2 cellular contexts compared by ENCODE assay signal in the genomic region with DNA sequence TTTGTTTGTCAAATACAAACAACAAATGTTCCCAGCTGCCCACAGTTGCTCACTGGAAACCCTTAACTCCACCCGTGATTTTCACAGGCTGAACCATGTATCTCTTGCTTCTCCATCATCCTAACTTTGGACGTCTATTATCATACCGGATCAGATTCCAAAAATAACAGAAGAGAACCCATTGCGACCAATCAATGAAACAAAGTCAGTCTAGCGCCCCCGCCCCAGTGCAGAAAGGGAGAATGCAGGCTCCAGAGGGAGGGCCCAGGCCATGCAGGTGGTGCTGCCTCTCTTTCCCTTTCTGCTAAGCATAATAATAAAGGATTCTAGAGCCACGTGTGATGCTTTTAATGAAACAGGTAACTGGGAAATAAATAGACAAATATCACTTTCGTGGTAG.
TF ChIP-seq lines count a peak whose summit lies in the region.

No MANE protein-coding gene starts in this region.

TF ChIP-seq in SK-N-SH, 30 proteins besides CTCF, POLR2A, EP300 and RAD21 (continued from another document):
- TF ChIP-seq, protein P1, sequence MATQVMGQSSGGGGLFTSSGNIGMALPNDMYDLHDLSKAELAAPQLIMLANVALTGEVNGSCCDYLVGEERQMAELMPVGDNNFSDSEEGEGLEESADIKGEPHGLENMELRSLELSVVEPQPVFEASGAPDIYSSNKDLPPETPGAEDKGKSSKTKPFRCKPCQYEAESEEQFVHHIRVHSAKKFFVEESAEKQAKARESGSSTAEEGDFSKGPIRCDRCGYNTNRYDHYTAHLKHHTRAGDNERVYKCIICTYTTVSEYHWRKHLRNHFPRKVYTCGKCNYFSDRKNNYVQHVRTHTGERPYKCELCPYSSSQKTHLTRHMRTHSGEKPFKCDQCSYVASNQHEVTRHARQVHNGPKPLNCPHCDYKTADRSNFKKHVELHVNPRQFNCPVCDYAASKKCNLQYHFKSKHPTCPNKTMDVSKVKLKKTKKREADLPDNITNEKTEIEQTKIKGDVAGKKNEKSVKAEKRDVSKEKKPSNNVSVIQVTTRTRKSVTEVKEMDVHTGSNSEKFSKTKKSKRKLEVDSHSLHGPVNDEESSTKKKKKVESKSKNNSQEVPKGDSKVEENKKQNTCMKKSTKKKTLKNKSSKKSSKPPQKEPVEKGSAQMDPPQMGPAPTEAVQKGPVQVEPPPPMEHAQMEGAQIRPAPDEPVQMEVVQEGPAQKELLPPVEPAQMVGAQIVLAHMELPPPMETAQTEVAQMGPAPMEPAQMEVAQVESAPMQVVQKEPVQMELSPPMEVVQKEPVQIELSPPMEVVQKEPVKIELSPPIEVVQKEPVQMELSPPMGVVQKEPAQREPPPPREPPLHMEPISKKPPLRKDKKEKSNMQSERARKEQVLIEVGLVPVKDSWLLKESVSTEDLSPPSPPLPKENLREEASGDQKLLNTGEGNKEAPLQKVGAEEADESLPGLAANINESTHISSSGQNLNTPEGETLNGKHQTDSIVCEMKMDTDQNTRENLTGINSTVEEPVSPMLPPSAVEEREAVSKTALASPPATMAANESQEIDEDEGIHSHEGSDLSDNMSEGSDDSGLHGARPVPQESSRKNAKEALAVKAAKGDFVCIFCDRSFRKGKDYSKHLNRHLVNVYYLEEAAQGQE (IDR thresholded peaks at IDR 0.05; ENCODE audit: low read depth, low read length) = no peak
- TF ChIP-seq, protein P2, sequence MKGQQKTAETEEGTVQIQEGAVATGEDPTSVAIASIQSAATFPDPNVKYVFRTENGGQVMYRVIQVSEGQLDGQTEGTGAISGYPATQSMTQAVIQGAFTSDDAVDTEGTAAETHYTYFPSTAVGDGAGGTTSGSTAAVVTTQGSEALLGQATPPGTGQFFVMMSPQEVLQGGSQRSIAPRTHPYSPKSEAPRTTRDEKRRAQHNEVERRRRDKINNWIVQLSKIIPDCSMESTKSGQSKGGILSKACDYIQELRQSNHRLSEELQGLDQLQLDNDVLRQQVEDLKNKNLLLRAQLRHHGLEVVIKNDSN (IDR thresholded peaks at IDR 0.05; ENCODE audit: borderline replicate concordance, low read depth) = no peak
- TF ChIP-seq EZH2phosphoT487 (IDR thresholded peaks at IDR 0.05; ENCODE audit: borderline replicate concordance, low read depth) (no peak), RCOR1 (IDR thresholded peaks at IDR 0.05; ENCODE audit: low read length) (no peak), MXI1 (IDR thresholded peaks at IDR 0.05; ENCODE audit: low read depth, low read length) (no peak), SMC3 (IDR thresholded peaks at IDR 0.05; ENCODE audit: low read depth, low read length) (no peak), FOXJ3 (CRISPR knock-in tag; IDR thresholded peaks at IDR 0.05) (no peak)
- TF ChIP-seq, protein P3, sequence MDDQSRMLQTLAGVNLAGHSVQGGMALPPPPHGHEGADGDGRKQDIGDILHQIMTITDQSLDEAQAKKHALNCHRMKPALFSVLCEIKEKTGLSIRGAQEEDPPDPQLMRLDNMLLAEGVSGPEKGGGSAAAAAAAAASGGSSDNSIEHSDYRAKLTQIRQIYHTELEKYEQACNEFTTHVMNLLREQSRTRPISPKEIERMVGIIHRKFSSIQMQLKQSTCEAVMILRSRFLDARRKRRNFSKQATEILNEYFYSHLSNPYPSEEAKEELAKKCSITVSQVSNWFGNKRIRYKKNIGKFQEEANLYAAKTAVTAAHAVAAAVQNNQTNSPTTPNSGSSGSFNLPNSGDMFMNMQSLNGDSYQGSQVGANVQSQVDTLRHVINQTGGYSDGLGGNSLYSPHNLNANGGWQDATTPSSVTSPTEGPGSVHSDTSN (IDR thresholded peaks at IDR 0.05) = no peak
- TF ChIP-seq, protein P4, sequence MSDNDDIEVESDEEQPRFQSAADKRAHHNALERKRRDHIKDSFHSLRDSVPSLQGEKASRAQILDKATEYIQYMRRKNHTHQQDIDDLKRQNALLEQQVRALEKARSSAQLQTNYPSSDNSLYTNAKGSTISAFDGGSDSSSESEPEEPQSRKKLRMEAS (IDR thresholded peaks at IDR 0.05; ENCODE audit: low read depth) = no peak

TF ChIP-seq in SK-N-SH treated with all-trans-retinoic acid at 6 μM for 48 hours, 23 proteins besides CTCF, POLR2A, EP300 and RAD21 (continued from another document):
- TF ChIP-seq, protein P5, sequence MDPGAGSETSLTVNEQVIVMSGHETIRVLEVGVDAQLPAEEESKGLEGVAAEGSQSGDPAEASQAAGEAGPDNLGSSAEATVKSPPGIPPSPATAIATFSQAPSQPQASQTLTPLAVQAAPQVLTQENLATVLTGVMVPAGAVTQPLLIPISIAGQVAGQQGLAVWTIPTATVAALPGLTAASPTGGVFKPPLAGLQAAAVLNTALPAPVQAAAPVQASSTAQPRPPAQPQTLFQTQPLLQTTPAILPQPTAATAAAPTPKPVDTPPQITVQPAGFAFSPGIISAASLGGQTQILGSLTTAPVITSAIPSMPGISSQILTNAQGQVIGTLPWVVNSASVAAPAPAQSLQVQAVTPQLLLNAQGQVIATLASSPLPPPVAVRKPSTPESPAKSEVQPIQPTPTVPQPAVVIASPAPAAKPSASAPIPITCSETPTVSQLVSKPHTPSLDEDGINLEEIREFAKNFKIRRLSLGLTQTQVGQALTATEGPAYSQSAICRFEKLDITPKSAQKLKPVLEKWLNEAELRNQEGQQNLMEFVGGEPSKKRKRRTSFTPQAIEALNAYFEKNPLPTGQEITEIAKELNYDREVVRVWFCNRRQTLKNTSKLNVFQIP (CRISPR knock-in tag; IDR thresholded peaks at IDR 0.05; ENCODE audit: borderline replicate concordance, low read depth) = no peak
- no peak for TF ChIP-seq ZNF70 (CRISPR knock-in tag; IDR thresholded peaks at IDR 0.05)
- TF ChIP-seq ZFP3 (CRISPR knock-in tag; IDR thresholded peaks at IDR 0.05) = no peak
- TF ChIP-seq ESRRG (CRISPR knock-in tag; IDR thresholded peaks at IDR 0.05) = no peak
- TF ChIP-seq CSDC2 (CRISPR knock-in tag; IDR thresholded peaks at IDR 0.05) = no peak
- TF ChIP-seq TOX (CRISPR knock-in tag; IDR thresholded peaks at IDR 0.05; ENCODE audit: borderline replicate concordance) = no peak
- no peak for TF ChIP-seq ISL1 (CRISPR knock-in tag; IDR thresholded peaks at IDR 0.05)
- no peak for TF ChIP-seq ZNF8 (CRISPR knock-in tag; IDR thresholded peaks at IDR 0.05)
- TF ChIP-seq, protein P6, sequence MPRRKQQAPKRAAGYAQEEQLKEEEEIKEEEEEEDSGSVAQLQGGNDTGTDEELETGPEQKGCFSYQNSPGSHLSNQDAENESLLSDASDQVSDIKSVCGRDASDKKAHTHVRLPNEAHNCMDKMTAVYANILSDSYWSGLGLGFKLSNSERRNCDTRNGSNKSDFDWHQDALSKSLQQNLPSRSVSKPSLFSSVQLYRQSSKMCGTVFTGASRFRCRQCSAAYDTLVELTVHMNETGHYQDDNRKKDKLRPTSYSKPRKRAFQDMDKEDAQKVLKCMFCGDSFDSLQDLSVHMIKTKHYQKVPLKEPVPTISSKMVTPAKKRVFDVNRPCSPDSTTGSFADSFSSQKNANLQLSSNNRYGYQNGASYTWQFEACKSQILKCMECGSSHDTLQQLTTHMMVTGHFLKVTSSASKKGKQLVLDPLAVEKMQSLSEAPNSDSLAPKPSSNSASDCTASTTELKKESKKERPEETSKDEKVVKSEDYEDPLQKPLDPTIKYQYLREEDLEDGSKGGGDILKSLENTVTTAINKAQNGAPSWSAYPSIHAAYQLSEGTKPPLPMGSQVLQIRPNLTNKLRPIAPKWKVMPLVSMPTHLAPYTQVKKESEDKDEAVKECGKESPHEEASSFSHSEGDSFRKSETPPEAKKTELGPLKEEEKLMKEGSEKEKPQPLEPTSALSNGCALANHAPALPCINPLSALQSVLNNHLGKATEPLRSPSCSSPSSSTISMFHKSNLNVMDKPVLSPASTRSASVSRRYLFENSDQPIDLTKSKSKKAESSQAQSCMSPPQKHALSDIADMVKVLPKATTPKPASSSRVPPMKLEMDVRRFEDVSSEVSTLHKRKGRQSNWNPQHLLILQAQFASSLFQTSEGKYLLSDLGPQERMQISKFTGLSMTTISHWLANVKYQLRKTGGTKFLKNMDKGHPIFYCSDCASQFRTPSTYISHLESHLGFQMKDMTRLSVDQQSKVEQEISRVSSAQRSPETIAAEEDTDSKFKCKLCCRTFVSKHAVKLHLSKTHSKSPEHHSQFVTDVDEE (CRISPR knock-in tag; IDR thresholded peaks at IDR 0.05) = no peak
- TF ChIP-seq, protein P7, sequence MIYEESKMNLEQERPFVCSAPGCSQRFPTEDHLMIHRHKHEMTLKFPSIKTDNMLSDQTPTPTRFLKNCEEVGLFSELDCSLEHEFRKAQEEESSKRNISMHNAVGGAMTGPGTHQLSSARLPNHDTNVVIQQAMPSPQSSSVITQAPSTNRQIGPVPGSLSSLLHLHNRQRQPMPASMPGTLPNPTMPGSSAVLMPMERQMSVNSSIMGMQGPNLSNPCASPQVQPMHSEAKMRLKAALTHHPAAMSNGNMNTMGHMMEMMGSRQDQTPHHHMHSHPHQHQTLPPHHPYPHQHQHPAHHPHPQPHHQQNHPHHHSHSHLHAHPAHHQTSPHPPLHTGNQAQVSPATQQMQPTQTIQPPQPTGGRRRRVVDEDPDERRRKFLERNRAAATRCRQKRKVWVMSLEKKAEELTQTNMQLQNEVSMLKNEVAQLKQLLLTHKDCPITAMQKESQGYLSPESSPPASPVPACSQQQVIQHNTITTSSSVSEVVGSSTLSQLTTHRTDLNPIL (CRISPR knock-in tag; IDR thresholded peaks at IDR 0.05; ENCODE audit: low read depth) = no peak
- TF ChIP-seq ZC3H10 (CRISPR knock-in tag; IDR thresholded peaks at IDR 0.05) = no peak
- TF ChIP-seq ZNF565 (CRISPR knock-in tag; conservative IDR thresholded peaks at IDR 0.05; ENCODE audit: low read depth) = no peak
- TF ChIP-seq, protein P8, sequence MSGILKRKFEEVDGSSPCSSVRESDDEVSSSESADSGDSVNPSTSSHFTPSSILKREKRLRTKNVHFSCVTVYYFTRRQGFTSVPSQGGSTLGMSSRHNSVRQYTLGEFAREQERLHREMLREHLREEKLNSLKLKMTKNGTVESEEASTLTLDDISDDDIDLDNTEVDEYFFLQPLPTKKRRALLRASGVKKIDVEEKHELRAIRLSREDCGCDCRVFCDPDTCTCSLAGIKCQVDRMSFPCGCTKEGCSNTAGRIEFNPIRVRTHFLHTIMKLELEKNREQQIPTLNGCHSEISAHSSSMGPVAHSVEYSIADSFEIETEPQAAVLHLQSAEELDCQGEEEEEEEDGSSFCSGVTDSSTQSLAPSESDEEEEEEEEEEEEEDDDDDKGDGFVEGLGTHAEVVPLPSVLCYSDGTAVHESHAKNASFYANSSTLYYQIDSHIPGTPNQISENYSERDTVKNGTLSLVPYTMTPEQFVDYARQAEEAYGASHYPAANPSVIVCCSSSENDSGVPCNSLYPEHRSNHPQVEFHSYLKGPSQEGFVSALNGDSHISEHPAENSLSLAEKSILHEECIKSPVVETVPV (CRISPR knock-in tag; IDR thresholded peaks at IDR 0.05) = no peak
- TF ChIP-seq SNAI2 (CRISPR knock-in tag; IDR thresholded peaks at IDR 0.05) = no peak
- no peak for TF ChIP-seq GLIS3 (CRISPR knock-in tag; IDR thresholded peaks at IDR 0.05)
